ENCODE assay signal across 29 cellular contexts in the genomic region with DNA sequence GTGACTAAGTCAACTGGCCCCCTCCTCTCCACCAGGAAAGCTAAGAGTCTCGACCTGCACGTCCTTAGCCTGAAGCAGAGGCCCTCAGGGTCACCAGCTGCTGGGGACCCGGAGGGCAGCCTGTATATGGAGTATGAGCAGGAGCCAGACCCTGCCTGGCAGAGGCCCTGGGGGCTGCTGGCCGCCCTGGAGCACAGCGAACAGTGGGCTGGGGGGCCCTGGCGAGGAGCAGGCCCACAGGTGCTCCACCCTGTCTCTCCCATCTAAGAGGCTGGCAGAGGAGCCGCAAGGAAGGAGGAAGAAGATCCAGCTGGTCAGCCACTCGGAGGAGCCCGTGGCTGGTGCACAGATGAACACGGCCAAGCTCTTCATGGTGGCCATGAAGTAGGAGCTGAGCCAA.
"Had no signal": no experiment of that assay in that cellular context is flagged by ENCODE, and none has a peak within 500 bp of the region (broad histone marks: within the 10 kb centered on the region; RNA-seq: fewer than 3 reads in every experiment).

No MANE protein-coding gene starts in this region.

- H3K27ac ChIP-seq: ascending aorta, cardiac muscle cell, VCaP had no signal

- H3K36me3 ChIP-seq: cardiac muscle cell had no signal

- DNase-seq: activated B cell treated with CpG ODN at 0.5 μM for 24 hours; activated CD4-positive, alpha-beta memory T cell treated with anti-CD3 and anti-CD28 coated beads for 36 hours; activated CD4-positive, alpha-beta T cell treated with anti-CD3 and anti-CD28 coated beads for 4 hours; activated CD4-positive, alpha-beta T cell treated with anti-CD3 and anti-CD28 coated beads, Interleukin-2, amount 10 ng/mL, durations not matched to agents 24 days and 14 days; activated CD4-positive, alpha-beta T cell treated with anti-CD3 and anti-CD28 coated beads, Interleukin-2, amount 50 U/mL, for 1 hour; activated CD4-positive, alpha-beta T cell treated with anti-CD3 and anti-CD28 coated beads, Interleukin-2, amount 50 U/mL, for 4 hours; activated CD4-positive, CD25-positive, alpha-beta regulatory T cell treated with anti-CD3 and anti-CD28 coated beads, Interleukin-2, amount 50 U/mL, for 72 hours; activated CD8-positive, alpha-beta memory T cell treated with anti-CD3 and anti-CD28 coated beads, Interleukin-2, amount 50 U/mL, for 4 hours; activated CD8-positive, alpha-beta T cell treated with anti-CD3 and anti-CD28 coated beads for 36 hours; activated gamma-delta T cell; activated naive CD4-positive, alpha-beta T cell treated with anti-CD3 and anti-CD28 coated beads, Interleukin-2, amount 10 ng/mL, durations not matched to agents 7 days and 5 days; activated naive CD4-positive, alpha-beta T cell treated with Interleukin-2 at 50 U/mL for 16 hours; activated naive CD8-positive, alpha-beta T cell treated with anti-CD3 and anti-CD28 coated beads, Interleukin-2, amount 10 ng/mL, durations not matched to agents 7 days and 5 days; activated naive CD8-positive, alpha-beta T cell treated with anti-CD3 and anti-CD28 coated beads, Interleukin-2, amount 50 U/mL, for 24 hours; activated T-cell treated with anti-CD3 and anti-CD28 coated beads for 4 hours; activated T-cell treated with anti-CD3 and anti-CD28 coated beads, Interleukin-2, amount 50 U/mL, for 1 hour; activated T-cell treated with anti-CD3 and anti-CD28 coated beads, Interleukin-2, amount 50 U/mL, for 4 hours; activated T-cell treated with anti-CD3 and anti-CD28 coated beads, Interleukin-2, amount 50 U/mL, for 72 hours; amygdala; anterior cingulate cortex; central memory CD4-positive, alpha-beta T cell; SW 1271; T-helper 1 cell; T-helper 2 cell; T-helper 9 cell had no signal

- H3K4me3 ChIP-seq: ascending aorta, cardiac muscle cell had no signal

- ATAC-seq: activated CD8-positive, alpha-beta T cell treated with anti-CD3 and anti-CD28 coated beads for 36 hours; activated naive CD8-positive, alpha-beta T cell treated with anti-CD3 and anti-CD28 coated beads, Interleukin-2, amount 50 U/mL, for 24 hours; activated T-cell treated with anti-CD3 and anti-CD28 coated beads, Interleukin-2, amount 50 U/mL, for 4 hours; activated T-cell treated with anti-CD3 and anti-CD28 coated beads, Interleukin-2, amount 50 U/mL, for 72 hours; activated T-helper 17 cell treated with anti-CD3 and anti-CD28 coated beads, Interleukin-2, amount 50 U/mL, for 72 hours had no signal

- H3K27me3 ChIP-seq: ascending aorta, cardiac muscle cell had no signal

- H3K4me1 ChIP-seq: ascending aorta had no signal
